8 cellular contexts compared by ENCODE assay signal in genomic region chr7:13990984-13991790, GRCh38. TPM values are rescaled to one million over a fixed set of nuclear protein-coding genes. Genes with fewer than 3 reads are reported as not detected.
DNase-seq lines count a peak whose midpoint lies in the region; ATAC-seq, FAIRE-seq and TF ChIP-seq lines count a peak whose summit lies in the region.

No MANE protein-coding gene starts in this region.

- H3K79me2 ChIP-seq in KMS-11 (ENCODE audit: insufficient read depth, low read depth) (no peaks in the 10 kb centered on the region), neural cell (replicated peaks; ENCODE audit: insufficient read depth, low read length) (peaks cover 8% of the 10 kb centered on the region)

- peak overlapping the region; percentile 66 for H3K9ac ChIP-seq in KMS-11
- H3K9ac ChIP-seq in neural cell (ENCODE audit: low read length), result peak overlapping the region; percentile 8
- H3K9ac ChIP-seq in stomach smooth muscle (ENCODE audit: low read length in 2 of 2), result peak overlapping the region; percentile 80

- peak overlapping the region; percentile 95 for H2AFZ ChIP-seq in KMS-11 (ENCODE audit: low read depth)
- H2AFZ ChIP-seq in neural cell (ENCODE audit: low read depth, low read length), result no peak overlapping the region

- H3K4me1 ChIP-seq in KMS-11 (ENCODE audit: low read depth, poor library complexity, severe bottlenecking) (peaks cover 21% of the 10 kb centered on the region), stomach smooth muscle (ENCODE audit: control insufficient read depth, insufficient read depth, low read length) (no peaks in the 10 kb centered on the region)

- H3K27me3 ChIP-seq in KMS-11 (ENCODE audit: insufficient read depth, low read depth), result no peaks in the 10 kb centered on the region
- H3K27me3 ChIP-seq in neural cell (ENCODE audit: insufficient read depth, low read depth, low read length), result peaks cover 17% of the 10 kb centered on the region
- H3K27me3 ChIP-seq in stomach smooth muscle (ENCODE audit: control insufficient read depth in 1 of 2, insufficient read depth in 2 of 2, low read length in 2 of 2), result no peaks in the 10 kb centered on the region

- DNase-seq in D341Med (ENCODE audit: low spot score), result peak; percentile 81
- peak; percentile 91 for DNase-seq in RPMI8226
- peak; percentile 89 for DNase-seq in activated effector memory CD4-positive, alpha-beta T cell treated with anti-CD3 and anti-CD28 coated beads, Interleukin-2, amount 50 U/mL, for 16 hours
- DNase-seq in frontal cortex (ENCODE audit: low spot score in 2 of 2), result peak; percentile 64 to 76

- H3K4me2 ChIP-seq in KMS-11, result peak overlapping the region; percentile 83
- peak overlapping the region; percentile 84 for H3K4me2 ChIP-seq in neural cell (ENCODE audit: low read length)

- no peaks in the 10 kb centered on the region for H3K9me3 ChIP-seq in neural cell (ENCODE audit: low read length)
- H3K9me3 ChIP-seq in stomach smooth muscle (ENCODE audit: control insufficient read depth in 2 of 2, low read length in 2 of 2), result no peaks in the 10 kb centered on the region

- peak; percentile 71 for ATAC-seq in GM21723 (IDR thresholded peaks at IDR 0.05; ENCODE audit: unreplicated experiment)

- no peak overlapping the region for H3K4me3 ChIP-seq in KMS-11 (IDR thresholded peaks at IDR 0.05; ENCODE audit: insufficient read depth, low read depth, low read length)
- peak overlapping the region; percentile 73 for H3K4me3 ChIP-seq in neural cell (ENCODE audit: low read length)
- H3K4me3 ChIP-seq in stomach smooth muscle (ENCODE audit: low read length in 2 of 2), result peak overlapping the region; percentile 89 to 95

- TF ChIP-seq CTCF in KMS-11 (conservative IDR thresholded peaks at IDR 0.05; ENCODE audit: low read depth, low read length) (peak; percentile 24; the same call in 1 of the 2 replicates), neural cell (IDR thresholded peaks at IDR 0.05; ENCODE audit: poor library complexity, severe bottlenecking) (peak; percentile 36)

- no peak for TF ChIP-seq EP300 in neural cell (conservative IDR thresholded peaks at IDR 0.05; ENCODE audit: poor library complexity, severe bottlenecking)

- H3F3A ChIP-seq in neural cell (ENCODE audit: insufficient read depth, low read length, poor library complexity, severe bottlenecking), result peaks cover 4% of the 10 kb centered on the region

- H4K20me1 ChIP-seq in KMS-11 (ENCODE audit: insufficient read depth), result no peaks in the 10 kb centered on the region
- no peaks in the 10 kb centered on the region for H4K20me1 ChIP-seq in neural cell (ENCODE audit: insufficient read depth)

- H3K9me2 ChIP-seq in neural cell (ENCODE audit: insufficient read depth, low read length), result no peaks in the 10 kb centered on the region

- peak; percentile 70 for FAIRE-seq in frontal cortex (lab: Jason Lieb, UNC)

- H3K27ac ChIP-seq in KMS-11, result peak overlapping the region; percentile 79
- H3K27ac ChIP-seq in neural cell (ENCODE audit: low read length), result no peak overlapping the region
- H3K27ac ChIP-seq in stomach smooth muscle (ENCODE audit: low read length), result peak overlapping the region; percentile 81

- TF ChIP-seq RAD21 in neural cell (conservative IDR thresholded peaks at IDR 0.05), result peak; percentile 39

- H3K36me3 ChIP-seq in KMS-11 (ENCODE audit: insufficient read depth), result no peaks in the 10 kb centered on the region
- no peaks in the 10 kb centered on the region for H3K36me3 ChIP-seq in neural cell (ENCODE audit: insufficient read depth, low read length)
- no peaks in the 10 kb centered on the region for H3K36me3 ChIP-seq in stomach smooth muscle (ENCODE audit: control insufficient read depth in 2 of 2, insufficient read depth in 2 of 2, low read length in 2 of 2)

TF ChIP-seq in neural cell, 6 proteins besides CTCF, POLR2A, EP300 and RAD21:
- TF ChIP-seq SMC3 (conservative IDR thresholded peaks at IDR 0.05; ENCODE audit: poor library complexity) (peak; percentile 43), TAF1 (IDR thresholded peaks at IDR 0.05; ENCODE audit: low read depth) (no peak), MXI1 (conservative IDR thresholded peaks at IDR 0.05; ENCODE audit: poor library complexity, severe bottlenecking) (peak; percentile 80)

RNA-seq across cellular contexts. Expression of gene ETV1, which starts 1.7 kb away (rescaled TPM):
- 43.2 TPM for total RNA-seq in frontal cortex
- 1.3 and 1.5 TPM in 2 replicates for polyA plus RNA-seq in neural cell
- 3.9 and 4.9 TPM in 2 replicates for polyA minus RNA-seq in neural cell

Comparison
In these comparisons a context has a peak if more than half of its experiments do, and no peak if none do; other contexts are left out.
1. H3K9ac ChIP-seq: peak in every context shown above with its lines; median percentile 80 in stomach smooth muscle; 66 in KMS-11; 8 in neural cell.